ENCODE assay signal across 1 cellular context in genomic region chr15:89758283-89758682, GRCh38.
TF ChIP-seq lines count a peak whose summit lies in the region.

No MANE protein-coding gene starts in this region.

TF ChIP-seq in HepG2, 621 proteins besides CTCF, POLR2A, EP300 and RAD21:
- TF ChIP-seq ZNF557 (CRISPR knock-in tag; IDR thresholded peaks at IDR 0.05) (no peak), AKNA (CRISPR knock-in tag; IDR thresholded peaks at IDR 0.05; ENCODE audit: borderline replicate concordance) (no peak), ZNF343 (CRISPR knock-in tag; IDR thresholded peaks at IDR 0.05) (no peak), ZFX (CRISPR knock-in tag; IDR thresholded peaks at IDR 0.05; ENCODE audit: low read depth) (peak; percentile 14; the same call in 1 of the 2 replicates)
- TF ChIP-seq, protein P1, sequence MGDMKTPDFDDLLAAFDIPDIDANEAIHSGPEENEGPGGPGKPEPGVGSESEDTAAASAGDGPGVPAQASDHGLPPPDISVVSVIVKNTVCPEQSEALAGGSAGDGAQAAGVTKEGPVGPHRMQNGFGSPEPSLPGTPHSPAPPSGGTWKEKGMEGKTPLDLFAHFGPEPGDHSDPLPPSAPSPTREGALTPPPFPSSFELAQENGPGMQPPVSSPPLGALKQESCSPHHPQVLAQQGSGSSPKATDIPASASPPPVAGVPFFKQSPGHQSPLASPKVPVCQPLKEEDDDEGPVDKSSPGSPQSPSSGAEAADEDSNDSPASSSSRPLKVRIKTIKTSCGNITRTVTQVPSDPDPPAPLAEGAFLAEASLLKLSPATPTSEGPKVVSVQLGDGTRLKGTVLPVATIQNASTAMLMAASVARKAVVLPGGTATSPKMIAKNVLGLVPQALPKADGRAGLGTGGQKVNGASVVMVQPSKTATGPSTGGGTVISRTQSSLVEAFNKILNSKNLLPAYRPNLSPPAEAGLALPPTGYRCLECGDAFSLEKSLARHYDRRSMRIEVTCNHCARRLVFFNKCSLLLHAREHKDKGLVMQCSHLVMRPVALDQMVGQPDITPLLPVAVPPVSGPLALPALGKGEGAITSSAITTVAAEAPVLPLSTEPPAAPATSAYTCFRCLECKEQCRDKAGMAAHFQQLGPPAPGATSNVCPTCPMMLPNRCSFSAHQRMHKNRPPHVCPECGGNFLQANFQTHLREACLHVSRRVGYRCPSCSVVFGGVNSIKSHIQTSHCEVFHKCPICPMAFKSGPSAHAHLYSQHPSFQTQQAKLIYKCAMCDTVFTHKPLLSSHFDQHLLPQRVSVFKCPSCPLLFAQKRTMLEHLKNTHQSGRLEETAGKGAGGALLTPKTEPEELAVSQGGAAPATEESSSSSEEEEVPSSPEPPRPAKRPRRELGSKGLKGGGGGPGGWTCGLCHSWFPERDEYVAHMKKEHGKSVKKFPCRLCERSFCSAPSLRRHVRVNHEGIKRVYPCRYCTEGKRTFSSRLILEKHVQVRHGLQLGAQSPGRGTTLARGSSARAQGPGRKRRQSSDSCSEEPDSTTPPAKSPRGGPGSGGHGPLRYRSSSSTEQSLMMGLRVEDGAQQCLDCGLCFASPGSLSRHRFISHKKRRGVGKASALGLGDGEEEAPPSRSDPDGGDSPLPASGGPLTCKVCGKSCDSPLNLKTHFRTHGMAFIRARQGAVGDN (CRISPR knock-in tag; IDR thresholded peaks at IDR 0.05) = peak; percentile 50
TF ChIP-seq in HepG2: peak in this region for 2.
